23 cellular contexts compared by ENCODE assay signal in the genomic region with DNA sequence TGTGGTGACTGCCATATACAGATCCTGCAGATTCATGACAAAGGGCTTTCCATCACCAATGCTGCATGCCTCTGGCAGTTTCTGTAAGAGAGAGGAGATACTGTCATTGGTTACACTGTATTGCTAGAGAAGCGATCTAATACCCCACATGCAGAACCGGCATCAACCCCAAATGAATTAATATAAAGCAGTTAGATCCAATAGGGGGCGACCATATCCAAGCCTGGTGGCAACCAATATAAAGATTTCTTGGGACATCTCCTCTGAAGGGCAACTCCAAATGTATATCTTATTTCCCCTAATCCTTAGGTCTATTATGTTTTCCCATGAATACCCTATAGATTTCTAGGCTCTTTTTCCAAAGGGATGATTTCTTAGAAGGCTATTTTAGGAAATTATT. TPM values are rescaled to one million over a fixed set of nuclear protein-coding genes. Genes with fewer than 3 reads are reported as not detected.
A peak's percentile ranks its signal among the peaks of the same experiment; 100 is the strongest.
DNase-seq lines count a peak whose midpoint lies in the region; FAIRE-seq and TF ChIP-seq lines count a peak whose summit lies in the region.
"Had no signal": no experiment of that assay in that cellular context is flagged by ENCODE, and none has a peak within 500 bp of the region (broad histone marks: within the 10 kb centered on the region; RNA-seq: fewer than 3 reads in every experiment).

No MANE protein-coding gene starts in this region.

- no peak overlapping the region for H3K27ac ChIP-seq in liver (ENCODE audit: low read depth in 1 of 2, low read length in 2 of 2)
- H3K27ac ChIP-seq: parathyroid adenoma, uterus had no signal

- WGBS in liver: 89% methylated on average over 3 of the region's 3 CpGs

- no peaks in the 10 kb centered on the region for H3K9me3 ChIP-seq in liver (ENCODE audit: control insufficient read depth in 4 of 4, low read length in 3 of 4)
- H3K9me3 ChIP-seq: MG63, uterus had no signal

- H3K36me3 ChIP-seq in liver (ENCODE audit: control insufficient read depth in 4 of 4, insufficient read depth in 3 of 4, low read depth in 1 of 4, low read length in 3 of 4): peaks cover 3 to 24% (median 13%) of the 10 kb centered on the region in 4 donors
- H3K36me3 ChIP-seq: MG63, uterus had no signal

- FAIRE-seq in frontal cortex (lab: Jason Lieb, UNC): no peak
- FAIRE-seq: bronchial epithelial cell had no signal

- peak; percentile 32 to 44 for TF ChIP-seq RAD21 in liver (IDR thresholded peaks at IDR 0.05)

- peak; percentile 13 for TF ChIP-seq CTCF in AG09309 (IDR thresholded peaks at IDR 0.05; ENCODE audit: control insufficient read depth, insufficient read depth, low read depth, low read length, missing control alignments)
- TF ChIP-seq CTCF in GM20000 (IDR thresholded peaks at IDR 0.05; ENCODE audit: extremely low read depth, missing control alignments): no peak
- TF ChIP-seq CTCF in astrocyte of the spinal cord (IDR thresholded peaks at IDR 0.05; ENCODE audit: low read depth, low read length): peak; percentile 11
- TF ChIP-seq CTCF in liver (IDR thresholded peaks at IDR 0.05; ENCODE audit: low read depth, low read length, missing input control): no peak

- H3K4me3 ChIP-seq in AG09309 (ENCODE audit: control insufficient read depth, low read depth, low read length) (no peak overlapping the region), astrocyte of the spinal cord (ENCODE audit: low read depth, low read length) (no peak overlapping the region), liver (ENCODE audit: low read depth in 1 of 3, low read length in 3 of 3) (no peak overlapping the region)
- H3K4me3 ChIP-seq: MG63, uterus had no signal

- DNase-seq in AG09309 (ENCODE audit: low read depth): no peak
- DNase-seq in GM20000 (ENCODE audit: low spot score): peak; percentile 13
- DNase-seq in astrocyte of the spinal cord (ENCODE audit: low read depth, low spot score): no peak
- DNase-seq in HT-29 (ENCODE audit: low spot score): no peak
- DNase-seq in hippocampal formation (lab: John Stamatoyannopoulos, UW): no peak
- DNase-seq in frontal cortex (ENCODE audit: low spot score in 2 of 2): no peak
- no peak for DNase-seq in DMS153 treated with DMSO at 0.1 percent for 48 hours (lab: John Stamatoyannopoulos, UW; ENCODE audit: unreplicated experiment)
- DNase-seq: activated CD4-positive, alpha-beta T cell treated with anti-CD3 and anti-CD28 coated beads for 36 hours; CD4-positive, alpha-beta T cell; DMS79 treated with DMSO at 0.1 percent for 48 hours; kidney glomerular epithelial cell; MG63; NCI-H1694; NCI-H69; SHP77 treated with DMSO at 0.1 percent for 48 hours; T-cell; uterus had no signal

- in situ Hi-C loops in astrocyte of the spinal cord (cut with HindIII; ENCODE audit: low sequenced_read_pairs): no loop called here

- H3K4me1 ChIP-seq in liver (ENCODE audit: control insufficient read depth in 4 of 4, insufficient read depth in 4 of 4, low read length in 3 of 4): peaks cover 0 to 22% (median 5%) of the 10 kb centered on the region in 4 donors
- H3K4me1 ChIP-seq: parathyroid adenoma, uterus had no signal

- no peak overlapping the region for H3K9ac ChIP-seq in liver (ENCODE audit: low read depth in 1 of 2, low read length in 2 of 2)
- H3K9ac ChIP-seq: parathyroid adenoma had no signal

- no peaks in the 10 kb centered on the region for H3K27me3 ChIP-seq in liver (ENCODE audit: control insufficient read depth in 4 of 4, insufficient read depth in 4 of 4, low read length in 3 of 4)
- H3K27me3 ChIP-seq: MG63, uterus had no signal

TF ChIP-seq in liver, 16 proteins besides CTCF, POLR2A, EP300 and RAD21:
- no peak for TF ChIP-seq NR2F2 (IDR thresholded peaks at IDR 0.05)
- TF ChIP-seq FOXA1 (IDR thresholded peaks at IDR 0.05): no peak
- TF ChIP-seq, protein P1, sequence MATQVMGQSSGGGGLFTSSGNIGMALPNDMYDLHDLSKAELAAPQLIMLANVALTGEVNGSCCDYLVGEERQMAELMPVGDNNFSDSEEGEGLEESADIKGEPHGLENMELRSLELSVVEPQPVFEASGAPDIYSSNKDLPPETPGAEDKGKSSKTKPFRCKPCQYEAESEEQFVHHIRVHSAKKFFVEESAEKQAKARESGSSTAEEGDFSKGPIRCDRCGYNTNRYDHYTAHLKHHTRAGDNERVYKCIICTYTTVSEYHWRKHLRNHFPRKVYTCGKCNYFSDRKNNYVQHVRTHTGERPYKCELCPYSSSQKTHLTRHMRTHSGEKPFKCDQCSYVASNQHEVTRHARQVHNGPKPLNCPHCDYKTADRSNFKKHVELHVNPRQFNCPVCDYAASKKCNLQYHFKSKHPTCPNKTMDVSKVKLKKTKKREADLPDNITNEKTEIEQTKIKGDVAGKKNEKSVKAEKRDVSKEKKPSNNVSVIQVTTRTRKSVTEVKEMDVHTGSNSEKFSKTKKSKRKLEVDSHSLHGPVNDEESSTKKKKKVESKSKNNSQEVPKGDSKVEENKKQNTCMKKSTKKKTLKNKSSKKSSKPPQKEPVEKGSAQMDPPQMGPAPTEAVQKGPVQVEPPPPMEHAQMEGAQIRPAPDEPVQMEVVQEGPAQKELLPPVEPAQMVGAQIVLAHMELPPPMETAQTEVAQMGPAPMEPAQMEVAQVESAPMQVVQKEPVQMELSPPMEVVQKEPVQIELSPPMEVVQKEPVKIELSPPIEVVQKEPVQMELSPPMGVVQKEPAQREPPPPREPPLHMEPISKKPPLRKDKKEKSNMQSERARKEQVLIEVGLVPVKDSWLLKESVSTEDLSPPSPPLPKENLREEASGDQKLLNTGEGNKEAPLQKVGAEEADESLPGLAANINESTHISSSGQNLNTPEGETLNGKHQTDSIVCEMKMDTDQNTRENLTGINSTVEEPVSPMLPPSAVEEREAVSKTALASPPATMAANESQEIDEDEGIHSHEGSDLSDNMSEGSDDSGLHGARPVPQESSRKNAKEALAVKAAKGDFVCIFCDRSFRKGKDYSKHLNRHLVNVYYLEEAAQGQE (IDR thresholded peaks at IDR 0.05): no peak
- no peak for TF ChIP-seq TAF1 (conservative IDR thresholded peaks at IDR 0.05)

RNA-seq across cellular contexts. Expression of a gene that starts 17.4 kb away (rescaled TPM):
- total RNA-seq in liver (1 to 10 TPM in 1 of 2 donors, under 1 TPM in 1; 0.75 to 2.4 TPM), frontal cortex (0.41 TPM)
- under 1 TPM; 0.51 to 0.82 TPM for polyA plus RNA-seq in liver
- total RNA-seq in HT-29 (2014; rRNA removed; shearing (Covaris generic)): 12.3 and 13.4 TPM in 2 replicates
- total RNA-seq: bronchial epithelial cell; CD4-positive, alpha-beta T cell; glomerular endothelial cell had no signal
- polyA plus RNA-seq: IgD-negative memory B cell had no signal

RNA-seq across cellular contexts. Expression of a gene that starts 36.8 kb away (rescaled TPM):
- total RNA-seq in liver: not detected
- not detected for polyA plus RNA-seq in liver
- total RNA-seq in HT-29 (2014; rRNA removed; shearing (Covaris generic)): not detected in 2 replicates
- total RNA-seq in frontal cortex: 0.82 TPM
- total RNA-seq: activated CD4-positive, alpha-beta T cell treated with anti-CD3 and anti-CD28 coated beads for 36 hours; bronchial epithelial cell; CD4-positive, alpha-beta T cell; glomerular endothelial cell; natural killer cell treated with Interleukin-12 subunit alpha and Interleukin-12 subunit beta and Interleukin-15 and Interleukin-18, amount 100 ng/mL, for 72 hours had no signal
- polyA plus RNA-seq: IgD-negative memory B cell had no signal

Comparison
In these comparisons a context has a peak if more than half of its experiments do, and no peak if none do; other contexts are left out.
1. CTCF ChIP-seq: peak in AG09309 (single experiment) and astrocyte of the spinal cord (single experiment); none in GM20000 (single experiment) and liver (single experiment).